9 cellular contexts compared by ENCODE assay signal in genomic region chr6:162907876-162908481, GRCh38.
DNase-seq lines count a peak whose midpoint lies in the region; ATAC-seq lines count a peak whose summit lies in the region.
"Had no signal": no experiment of that assay in that cellular context is flagged by ENCODE, and none has a peak within 500 bp of the region (broad histone marks: within the 10 kb centered on the region; RNA-seq: fewer than 3 reads in every experiment).

No MANE protein-coding gene starts in this region.

- no peak overlapping the region for H3K27ac ChIP-seq in iPS DF 6.9 (ENCODE audit: low read length)

- ATAC-seq in HG02973 (IDR thresholded peaks at IDR 0.05; ENCODE audit: unreplicated experiment) (peak; percentile 76), GM19455 (IDR thresholded peaks at IDR 0.05; ENCODE audit: unreplicated experiment) (no peak)

- H3K36me3 ChIP-seq in iPS DF 6.9 (ENCODE audit: control insufficient read depth, insufficient read depth, low read length), result no peaks in the 10 kb centered on the region

- H3K27me3 ChIP-seq in iPS DF 6.9 (ENCODE audit: control insufficient read depth, insufficient read depth, low read length), result no peaks in the 10 kb centered on the region

- H3K9me3 ChIP-seq in iPS DF 6.9 (ENCODE audit: control insufficient read depth, insufficient read depth, low read length), result no peaks in the 10 kb centered on the region

- WGBS in iPS DF 6.9 (ENCODE audit: insufficient coverage, insufficient read length), result no CpG with 5 or more reads among the region's 2 CpGs

- DNase-seq in DMS53 (lab: John Stamatoyannopoulos, UW) (peak; percentile 60), SKM-1 treated with dmso at 0.1 percent for 144 hours (lab: John Stamatoyannopoulos, UW; ENCODE audit: unreplicated experiment) (peak; percentile 17), iPS DF 6.9 (ENCODE audit: low read depth, low spot score) (peak; percentile 7), epidermal melanocyte (ENCODE audit: insufficient read length, low spot score) (no peak), AG20443 (ENCODE audit: low spot score) (no peak)
- no peak for DNase-seq in activated CD4-positive, alpha-beta T cell treated with anti-CD3 and anti-CD28 coated beads for 4 hours
- DNase-seq: central memory CD4-positive, alpha-beta T cell had no signal

- H3K4me3 ChIP-seq in iPS DF 6.9 (ENCODE audit: low read length), result no peak overlapping the region

- H3K4me1 ChIP-seq in iPS DF 6.9 (ENCODE audit: control insufficient read depth, insufficient read depth, low read length), result no peaks in the 10 kb centered on the region

Comparison
In these comparisons a context has a peak if more than half of its experiments do, and no peak if none do; other contexts are left out.
1. DNase-seq: peak in DMS53 (single experiment), SKM-1 treated with dmso at 0.1 percent for 144 hours (single experiment) and iPS DF 6.9 (single experiment); none in epidermal melanocyte (single experiment), AG20443 (single experiment) and activated CD4-positive, alpha-beta T cell treated with anti-CD3 and anti-CD28 coated beads for 4 hours (0 of 2).